14 cellular contexts compared by ENCODE assay signal in genomic region chr6:27474172-27474465, GRCh38. TPM values are rescaled to one million over a fixed set of nuclear protein-coding genes. Genes with fewer than 3 reads are reported as not detected.
A peak's percentile ranks its signal among the peaks of the same experiment; 100 is the strongest.
DNase-seq lines count a peak whose midpoint lies in the region; ATAC-seq and TF ChIP-seq lines count a peak whose summit lies in the region.
"Had no signal": no experiment of that assay in that cellular context is flagged by ENCODE, and none has a peak within 500 bp of the region (broad histone marks: within the 10 kb centered on the region; RNA-seq: fewer than 3 reads in every experiment).

No MANE protein-coding gene starts in this region.

- H3K27me3 ChIP-seq in HUES48 (ENCODE audit: control insufficient read depth, insufficient read depth, low read length) = peaks cover 19% of the 10 kb centered on the region
- H3K27me3 ChIP-seq in neural cell (ENCODE audit: insufficient read depth, low read depth, low read length) = no peaks in the 10 kb centered on the region
- H3K27me3 ChIP-seq: suprapubic skin had no signal

- CTCF ChIA-PET in activated CD4-positive, alpha-beta T cell treated with anti-CD3 and anti-CD28 coated beads for 36 hours (lab: Charles Lee) = no interaction called here

- no peak for TF ChIP-seq RAD21 in neural cell (conservative IDR thresholded peaks at IDR 0.05)

- POLR2A ChIA-PET in activated CD4-positive, alpha-beta T cell treated with anti-CD3 and anti-CD28 coated beads for 36 hours (lab: Charles Lee) = interaction anchor here (0.7 kb wide), 1 partner anchor 86 kb away, joined by 3 read pairs; the partner anchor contains the start of gene ZNF391

- no peaks in the 10 kb centered on the region for H3K27me3 Mint-ChIP-seq in activated CD4-positive, alpha-beta T cell treated with anti-CD3 and anti-CD28 coated beads for 36 hours
- no peaks in the 10 kb centered on the region for H3K27me3 Mint-ChIP-seq in activated naive CD8-positive, alpha-beta T cell treated with anti-CD3 and anti-CD28 coated beads, Interleukin-2, amount 50 U/mL, for 24 hours

- H3K79me2 ChIP-seq in neural cell (replicated peaks; ENCODE audit: insufficient read depth, low read length) = peaks cover 15% of the 10 kb centered on the region

- H3K27ac ChIP-seq in HUES48 (ENCODE audit: low read depth, low read length) (no peak overlapping the region), neural cell (ENCODE audit: low read length) (no peak overlapping the region)
- H3K27ac ChIP-seq: neutrophil, suprapubic skin had no signal

- TF ChIP-seq EP300 in neural cell (conservative IDR thresholded peaks at IDR 0.05; ENCODE audit: poor library complexity, severe bottlenecking) = no peak

- peak overlapping the region; percentile 87; the same call in 1 of the 2 replicates for H3K4me3 ChIP-seq in HUES48 (ENCODE audit: low read depth, low read length)
- peak overlapping the region; percentile 87 for H3K4me3 ChIP-seq in neural cell (ENCODE audit: low read length)

- no peak overlapping the region for H2AFZ ChIP-seq in neural cell (ENCODE audit: low read depth, low read length)

- H3K9ac ChIP-seq in HUES48 (ENCODE audit: low read depth, low read length) = no peak overlapping the region
- H3K9ac ChIP-seq in neural cell (ENCODE audit: low read length) = no peak overlapping the region

- no peak for TF ChIP-seq CTCF in neural cell (IDR thresholded peaks at IDR 0.05; ENCODE audit: poor library complexity, severe bottlenecking)

- peaks cover 31% of the 10 kb centered on the region for H3K4me1 Mint-ChIP-seq in activated CD4-positive, alpha-beta T cell treated with anti-CD3 and anti-CD28 coated beads for 36 hours
- peaks cover 33% of the 10 kb centered on the region for H3K4me1 Mint-ChIP-seq in activated naive CD8-positive, alpha-beta T cell treated with anti-CD3 and anti-CD28 coated beads, Interleukin-2, amount 50 U/mL, for 24 hours

- H3K4me3 Mint-ChIP-seq in activated CD4-positive, alpha-beta T cell treated with anti-CD3 and anti-CD28 coated beads for 36 hours = peak overlapping the region; percentile 84
- H3K4me3 Mint-ChIP-seq in activated naive CD8-positive, alpha-beta T cell treated with anti-CD3 and anti-CD28 coated beads, Interleukin-2, amount 50 U/mL, for 24 hours = peak overlapping the region; percentile 84

- H3K4me2 ChIP-seq in neural cell (ENCODE audit: low read length) = no peak overlapping the region

- no peak overlapping the region for H3K27ac Mint-ChIP-seq in activated CD4-positive, alpha-beta T cell treated with anti-CD3 and anti-CD28 coated beads for 36 hours
- no peak overlapping the region for H3K27ac Mint-ChIP-seq in activated naive CD8-positive, alpha-beta T cell treated with anti-CD3 and anti-CD28 coated beads, Interleukin-2, amount 50 U/mL, for 24 hours

- H3K36me3 Mint-ChIP-seq in activated CD4-positive, alpha-beta T cell treated with anti-CD3 and anti-CD28 coated beads for 36 hours (ENCODE audit: low read depth) = peaks cover 25% of the 10 kb centered on the region
- peaks cover 18% of the 10 kb centered on the region for H3K36me3 Mint-ChIP-seq in activated naive CD8-positive, alpha-beta T cell treated with anti-CD3 and anti-CD28 coated beads, Interleukin-2, amount 50 U/mL, for 24 hours (ENCODE audit: low read depth)

- peaks cover 8% of the 10 kb centered on the region; the same call in 1 of the 2 replicates for H3K4me1 ChIP-seq in HUES48 (ENCODE audit: control insufficient read depth, insufficient read depth, low read length)

- no peak for DNase-seq in activated CD4-positive, alpha-beta T cell treated with anti-CD3 and anti-CD28 coated beads for 36 hours
- no peak for DNase-seq in activated CD4-positive, alpha-beta T cell treated with anti-CD3 and anti-CD28 coated beads, Interleukin-2, amount 50 U/mL, for 4 hours
- no peak for DNase-seq in activated naive CD8-positive, alpha-beta T cell treated with anti-CD3 and anti-CD28 coated beads, Interleukin-2, amount 50 U/mL, for 24 hours
- DNase-seq in retina = no peak
- DNase-seq in amygdala (lab: John Stamatoyannopoulos, UW) = no peak
- DNase-seq in cortex of kidney (lab: John Stamatoyannopoulos, UW) = no peak
- DNase-seq: ACHN; effector memory CD4-positive, alpha-beta T cell; NCI-H1048; stimulated activated CD4-positive, alpha-beta T cell treated with anti-CD3 and anti-CD28 coated beads, Interleukin-2, amount 100 ng/mL, for 24 hours had no signal

- H4K20me1 ChIP-seq in neural cell (ENCODE audit: insufficient read depth) = no peaks in the 10 kb centered on the region

- 0 out of 2 replicates have a peak, but pooled peaks cover under 1% of the 10 kb centered on the region for H3K36me3 ChIP-seq in HUES48 (ENCODE audit: control insufficient read depth, insufficient read depth, low read length)
- no peaks in the 10 kb centered on the region for H3K36me3 ChIP-seq in neural cell (ENCODE audit: insufficient read depth, low read length)
- H3K36me3 ChIP-seq: neutrophil had no signal

- no peaks in the 10 kb centered on the region for H3K9me2 ChIP-seq in neural cell (ENCODE audit: insufficient read depth, low read length)

- peaks cover 4% of the 10 kb centered on the region for H3F3A ChIP-seq in neural cell (ENCODE audit: insufficient read depth, low read length, poor library complexity, severe bottlenecking)

- no peaks in the 10 kb centered on the region for H3K9me3 Mint-ChIP-seq in activated CD4-positive, alpha-beta T cell treated with anti-CD3 and anti-CD28 coated beads for 36 hours (ENCODE audit: low read depth)
- no peaks in the 10 kb centered on the region for H3K9me3 Mint-ChIP-seq in activated naive CD8-positive, alpha-beta T cell treated with anti-CD3 and anti-CD28 coated beads, Interleukin-2, amount 50 U/mL, for 24 hours

- H3K9me3 ChIP-seq in HUES48 (ENCODE audit: control insufficient read depth, insufficient read depth, low read length) (no peaks in the 10 kb centered on the region), neural cell (ENCODE audit: low read length) (no peaks in the 10 kb centered on the region)
- H3K9me3 ChIP-seq: neutrophil, suprapubic skin had no signal

- intact Hi-C loops in activated CD4-positive, alpha-beta T cell treated with anti-CD3 and anti-CD28 coated beads for 36 hours (cut with DNase I, micrococcal nuclease) = loop anchor here (5.0 to 10.0 kb wide), 6 partner anchors 211 to 1189 kb away; partner anchors contain the start of gene HMGN4 (in 1 of the 2)

- ATAC-seq in activated CD4-positive, alpha-beta T cell treated with anti-CD3 and anti-CD28 coated beads for 36 hours = no peak
- no peak for ATAC-seq in activated naive CD8-positive, alpha-beta T cell treated with anti-CD3 and anti-CD28 coated beads, Interleukin-2, amount 50 U/mL, for 24 hours

TF ChIP-seq in neural cell, 6 proteins besides CTCF, POLR2A, EP300 and RAD21:
- TF ChIP-seq MXI1 (conservative IDR thresholded peaks at IDR 0.05; ENCODE audit: poor library complexity, severe bottlenecking) = no peak

RNA-seq across cellular contexts. Expression of gene ZNF184, which starts 1.2 kb away (rescaled TPM):
- 10 to 100 TPM; 11.8 to 14.5 TPM for total RNA-seq in activated CD4-positive, alpha-beta T cell treated with anti-CD3 and anti-CD28 coated beads for 36 hours
- polyA plus RNA-seq in neural cell = 16.4 and 20.1 TPM in 2 replicates
- 40.4 and 42.6 TPM in 2 replicates for polyA minus RNA-seq in neural cell
